ENCODE assay signal across 8 cellular contexts in the genomic region with DNA sequence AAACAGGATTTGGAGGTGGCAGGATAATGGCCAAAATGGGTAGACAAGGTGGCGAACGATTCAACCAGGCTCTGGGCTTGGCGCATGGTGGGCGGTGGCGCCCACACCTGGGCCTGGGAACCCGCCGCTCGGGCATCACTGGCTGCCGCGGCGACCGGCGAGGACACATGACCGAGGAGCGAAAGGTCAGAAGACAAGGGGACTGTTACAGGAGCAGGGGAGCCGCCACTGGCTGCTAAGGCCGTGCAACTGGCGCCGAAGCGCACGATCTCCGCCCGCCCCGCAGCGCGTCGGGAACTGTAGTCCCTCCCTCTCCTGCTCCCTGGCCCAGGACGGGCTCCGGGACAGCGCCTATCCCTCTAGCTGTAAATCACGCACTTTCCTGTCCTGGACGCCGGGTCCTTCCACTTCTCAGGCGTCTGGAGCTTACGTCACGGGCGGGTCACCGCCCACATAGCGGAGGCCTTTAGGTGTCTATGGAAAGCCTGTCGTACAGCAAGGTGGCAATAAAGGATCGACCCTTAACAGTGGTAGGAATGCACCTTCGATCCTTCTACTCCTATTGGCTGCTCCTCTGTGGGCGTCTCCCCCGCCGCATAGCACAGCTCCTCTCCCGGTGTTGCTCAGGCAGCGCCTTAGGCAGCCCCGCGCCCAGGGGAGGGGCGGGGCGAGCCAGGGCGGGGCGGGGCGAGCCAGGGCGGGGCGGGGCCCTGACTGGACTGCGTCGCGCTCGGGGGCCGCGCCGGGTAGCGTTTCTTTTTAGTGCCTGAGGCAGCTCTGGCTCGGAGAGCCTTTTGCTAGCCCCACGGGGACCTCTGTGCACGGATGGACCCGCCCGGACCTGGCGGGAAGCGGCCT. TPM values are rescaled to one million over a fixed set of nuclear protein-coding genes. Genes with fewer than 3 reads are reported as not detected.
DNase-seq lines count a peak whose midpoint lies in the region; ATAC-seq and TF ChIP-seq lines count a peak whose summit lies in the region.

A gene with protein sequence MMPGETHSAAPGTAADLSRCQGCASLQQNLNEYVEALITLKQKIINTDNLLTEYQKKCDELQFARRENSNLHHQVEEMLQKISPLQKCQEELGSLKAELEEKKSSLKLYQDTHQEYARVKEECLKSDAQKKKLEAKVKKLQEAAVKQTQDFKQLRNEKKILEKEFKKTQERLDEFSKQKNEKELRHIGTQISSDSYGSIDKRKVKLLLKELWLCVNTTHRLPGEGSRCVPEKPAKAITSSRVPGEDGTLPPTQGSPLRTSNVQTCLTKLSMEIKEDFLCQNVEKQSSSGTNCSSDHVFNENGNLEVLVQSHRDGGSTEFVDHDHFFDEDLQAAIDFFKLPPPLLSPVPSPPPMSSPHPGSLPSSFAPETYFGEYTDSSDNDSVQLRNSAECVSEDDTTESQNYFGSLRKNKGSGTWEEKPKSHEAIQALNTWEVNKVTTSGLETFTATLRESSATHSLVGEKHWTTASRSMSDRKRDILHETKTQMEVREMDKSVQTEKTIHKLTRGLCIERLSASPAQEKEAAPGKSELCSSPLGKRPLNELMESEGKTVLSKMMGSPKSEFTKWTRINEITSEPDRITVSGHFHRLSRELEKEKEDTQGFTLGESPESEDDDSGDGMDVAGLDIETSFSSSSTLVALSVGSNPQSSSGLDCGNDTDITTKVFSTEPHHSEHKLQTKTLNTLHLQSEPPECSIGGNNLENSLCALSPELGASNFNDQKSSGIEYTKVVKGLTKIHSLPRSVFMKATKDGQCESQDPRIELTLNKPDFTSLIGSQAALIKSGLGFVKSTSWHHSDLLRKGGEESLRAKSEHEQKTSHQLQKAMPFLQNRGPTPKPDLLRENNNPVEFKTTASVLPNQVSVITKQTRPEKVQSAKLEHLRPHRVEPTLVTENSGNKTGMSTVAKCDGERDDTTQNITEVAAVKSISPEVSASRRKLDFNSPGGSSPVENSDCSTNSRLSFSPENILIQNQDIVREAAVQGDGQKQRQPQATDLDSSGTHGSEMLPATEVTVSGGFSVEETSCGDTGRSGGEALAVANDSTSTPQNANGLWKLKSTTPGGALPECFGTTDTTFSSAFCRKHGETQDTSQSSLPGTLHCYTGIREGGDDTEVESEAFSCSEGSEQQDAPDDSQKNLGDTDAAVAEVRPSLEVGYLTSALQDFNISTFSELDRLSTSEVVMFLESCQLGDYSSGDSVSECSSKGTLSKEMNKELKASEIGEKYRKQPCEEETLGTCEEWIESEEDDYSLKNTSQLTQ (N-terminal part only) (plus strand): TSS at position 717 of the 858 bp plus-strand sequence. CDS start 239 bp downstream, outside the sequence.

- H3K27me3 Mint-ChIP-seq in chondrocyte (ENCODE audit: low read depth), result no peaks in the 10 kb centered on the region

- DNase-seq in AML-193 (lab: John Stamatoyannopoulos, UW) (peak; percentile 89 to 90), NCI-H510A treated with DMSO at 0.1 percent for 48 hours (lab: John Stamatoyannopoulos, UW) (peak; percentile 94), chondrocyte (ENCODE audit: low spot score) (peak; percentile 99), kidney epithelial cell (ENCODE audit: low read depth) (peak; percentile 88)
- peak; percentile 81 to 87 for DNase-seq in activated CD4-positive, alpha-beta T cell treated with anti-CD3 and anti-CD28 coated beads for 24 hours (ENCODE audit: low read depth in 2 of 2)
- DNase-seq in stimulated activated CD4-positive, alpha-beta T cell treated with anti-CD3 and anti-CD28 coated beads, Interleukin-15, amount 100 ng/mL, for 48 hours (ENCODE audit: low read depth in 2 of 2), result peak; percentile 86 to 92

- no peaks in the 10 kb centered on the region for H3K36me3 ChIP-seq in kidney epithelial cell (ENCODE audit: control insufficient read depth, insufficient read depth, low read length)

- H3K27ac Mint-ChIP-seq in chondrocyte (ENCODE audit: unreplicated experiment), result peak within 1 kb of the TSS; percentile 97

- peak; percentile 74 for TF ChIP-seq POLR2A in GM19193 (IDR thresholded peaks at IDR 0.05; ENCODE audit: extremely low read depth, insufficient read depth, insufficient read length)

- peak within 1 kb of the TSS; percentile 89 for H3K4me3 Mint-ChIP-seq in chondrocyte (ENCODE audit: unreplicated experiment)

- TF ChIP-seq CTCF in chondrocyte (IDR thresholded peaks at IDR 0.05) (peak; percentile 31), kidney epithelial cell (IDR thresholded peaks at IDR 0.05; ENCODE audit: insufficient read depth, low read length, poor library complexity, severe bottlenecking) (no peak)

- peaks cover 44% of the 10 kb centered on the region for H3K4me1 Mint-ChIP-seq in chondrocyte (ENCODE audit: low read depth)

- H3K9me3 Mint-ChIP-seq in chondrocyte (ENCODE audit: low read depth), result no peaks in the 10 kb centered on the region

- H3K4me3 ChIP-seq in kidney epithelial cell (ENCODE audit: low read depth, low read length), result peak within 1 kb of the TSS; percentile 89

- H3K27me3 ChIP-seq in kidney epithelial cell (ENCODE audit: control insufficient read depth, insufficient read depth, low read length), result no peaks in the 10 kb centered on the region

- no peaks in the 10 kb centered on the region for H3K36me3 Mint-ChIP-seq in chondrocyte (ENCODE audit: low read depth)

- peak; percentile 82 for ATAC-seq in HG03439 (IDR thresholded peaks at IDR 0.05; ENCODE audit: unreplicated experiment)

RNA-seq across cellular contexts. Expression of the gene that starts here (rescaled TPM):
- 34.6 to 36.4 TPM (median 35.9 TPM) in 3 replicates for total RNA-seq in chondrocyte
- total RNA-seq in kidney epithelial cell, result 28.6 and 30.5 TPM in 2 replicates

Comparison
In these comparisons a context has a peak if more than half of its experiments do, and no peak if none do; other contexts are left out.
1. Peak in every context shown above with its lines: DNase-seq, ATAC-seq and H3K4me3 ChIP-seq.